Comparison of ENCODE assay signal across 8 cellular contexts in the genomic region with DNA sequence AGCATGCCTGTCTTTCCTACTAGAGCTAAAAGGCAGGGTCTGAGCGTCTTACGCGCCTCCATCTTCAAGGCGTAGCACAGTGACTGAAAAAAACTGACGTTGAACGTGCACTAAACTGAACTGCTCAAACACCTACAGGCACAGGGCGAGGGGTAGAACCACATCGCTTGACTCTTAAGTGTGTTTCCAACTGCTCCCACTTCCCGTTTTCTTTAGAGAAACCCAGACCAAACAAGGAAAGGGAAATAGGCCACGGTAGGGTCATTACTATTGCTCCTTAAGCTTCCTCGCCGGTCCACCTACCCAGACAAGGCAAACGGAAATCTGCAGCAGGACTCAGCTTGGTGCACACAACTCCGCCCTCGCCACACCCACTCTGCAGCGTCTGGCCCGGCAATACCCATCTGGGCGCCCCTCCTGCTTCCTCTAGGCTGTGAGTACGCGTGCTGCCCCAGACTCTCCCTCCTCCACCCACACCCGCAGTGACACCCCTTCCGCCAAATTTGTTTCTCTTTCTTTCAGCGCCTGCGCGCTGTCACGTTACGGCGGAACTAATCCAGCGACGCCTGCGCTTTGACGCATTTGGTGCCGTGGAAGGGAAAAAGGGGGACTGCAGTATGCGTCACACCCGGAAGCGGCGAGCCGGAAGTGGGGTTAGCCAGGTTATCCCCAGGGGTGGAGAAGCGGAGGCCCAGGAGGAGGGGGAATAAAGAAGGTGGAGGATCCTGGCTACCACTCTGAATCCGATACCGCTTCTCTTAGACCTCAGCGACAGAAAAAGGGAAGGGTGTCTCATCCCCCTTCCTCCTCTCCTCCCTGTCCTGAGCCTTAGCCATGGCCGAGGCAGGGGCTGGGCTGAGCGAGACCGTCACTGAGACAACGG.
A peak's percentile ranks its signal among the peaks of the same experiment; 100 is the strongest.
DNase-seq lines count a peak whose midpoint lies in the region; ATAC-seq and TF ChIP-seq lines count a peak whose summit lies in the region.

A gene with protein sequence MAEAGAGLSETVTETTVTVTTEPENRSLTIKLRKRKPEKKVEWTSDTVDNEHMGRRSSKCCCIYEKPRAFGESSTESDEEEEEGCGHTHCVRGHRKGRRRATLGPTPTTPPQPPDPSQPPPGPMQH (plus strand): TSS at position 622 of the 883 bp plus-strand sequence. CDS start 213 bp downstream, at position 835.

- DNase-seq in AG09319 (ENCODE audit: extremely low read depth, low read depth) (peak; percentile 98), NCI-H446 treated with DMSO at 0.1 percent for 48 hours (lab: John Stamatoyannopoulos, UW) (peak; percentile 99), cerebellar cortex (ENCODE audit: low spot score) (peak; percentile 100), iris pigment epithelial cell (ENCODE audit: low read depth) (peak; percentile 99)
- peak; percentile 97 to 99 for DNase-seq in stimulated activated CD4-positive, alpha-beta T cell treated with anti-CD3 and anti-CD28 coated beads, Interleukin-12 subunit alpha, Interleukin-12 subunit beta, amount 100 ng/mL, for 24 hours (ENCODE audit: low read depth in 2 of 2)

- TF ChIP-seq CTCF in AG09319 (IDR thresholded peaks at IDR 0.05; ENCODE audit: low read depth, low read length): no peak

- ATAC-seq in GM19035 (IDR thresholded peaks at IDR 0.05; ENCODE audit: unreplicated experiment): peak; percentile 96
- ATAC-seq in HG03354 (IDR thresholded peaks at IDR 0.05; ENCODE audit: poor library complexity, severe bottlenecking, unreplicated experiment): peak; percentile 96
- peak; percentile 98 to 99 for ATAC-seq in activated CD4-positive, CD25-positive, alpha-beta regulatory T cell treated with anti-CD3 and anti-CD28 coated beads, Interleukin-2, amount 50 U/mL, for 24 hours

Comparison
In these comparisons a context has a peak if more than half of its experiments do, and no peak if none do; other contexts are left out.
1. Peak in every context shown above with its lines: DNase-seq and ATAC-seq.